ENCODE assay signal across 1 cellular context in the genomic region with DNA sequence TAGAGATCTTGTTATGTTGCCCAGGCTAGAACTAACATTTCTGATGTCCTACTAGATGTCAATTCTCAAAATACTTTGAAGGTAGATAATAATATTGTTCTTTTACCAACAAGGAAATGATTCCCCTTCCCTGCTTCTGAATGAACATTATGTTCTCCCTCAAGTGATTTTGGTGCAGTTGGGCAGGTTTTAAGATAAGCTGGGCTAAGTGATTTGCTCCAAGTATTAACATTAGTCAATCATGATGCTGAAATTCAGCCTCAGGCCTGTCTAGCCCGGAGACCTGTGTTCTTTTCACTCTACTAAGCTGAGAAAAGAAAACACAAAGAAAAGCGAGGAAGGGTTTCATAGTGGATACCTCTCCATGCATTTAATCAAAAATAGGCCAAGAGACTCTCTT.
TF ChIP-seq lines count a peak whose summit lies in the region.

No MANE protein-coding gene starts in this region.

TF ChIP-seq in GM23338, 12 proteins besides CTCF, POLR2A, EP300 and RAD21 (continued from another document):
- TF ChIP-seq, protein P1, sequence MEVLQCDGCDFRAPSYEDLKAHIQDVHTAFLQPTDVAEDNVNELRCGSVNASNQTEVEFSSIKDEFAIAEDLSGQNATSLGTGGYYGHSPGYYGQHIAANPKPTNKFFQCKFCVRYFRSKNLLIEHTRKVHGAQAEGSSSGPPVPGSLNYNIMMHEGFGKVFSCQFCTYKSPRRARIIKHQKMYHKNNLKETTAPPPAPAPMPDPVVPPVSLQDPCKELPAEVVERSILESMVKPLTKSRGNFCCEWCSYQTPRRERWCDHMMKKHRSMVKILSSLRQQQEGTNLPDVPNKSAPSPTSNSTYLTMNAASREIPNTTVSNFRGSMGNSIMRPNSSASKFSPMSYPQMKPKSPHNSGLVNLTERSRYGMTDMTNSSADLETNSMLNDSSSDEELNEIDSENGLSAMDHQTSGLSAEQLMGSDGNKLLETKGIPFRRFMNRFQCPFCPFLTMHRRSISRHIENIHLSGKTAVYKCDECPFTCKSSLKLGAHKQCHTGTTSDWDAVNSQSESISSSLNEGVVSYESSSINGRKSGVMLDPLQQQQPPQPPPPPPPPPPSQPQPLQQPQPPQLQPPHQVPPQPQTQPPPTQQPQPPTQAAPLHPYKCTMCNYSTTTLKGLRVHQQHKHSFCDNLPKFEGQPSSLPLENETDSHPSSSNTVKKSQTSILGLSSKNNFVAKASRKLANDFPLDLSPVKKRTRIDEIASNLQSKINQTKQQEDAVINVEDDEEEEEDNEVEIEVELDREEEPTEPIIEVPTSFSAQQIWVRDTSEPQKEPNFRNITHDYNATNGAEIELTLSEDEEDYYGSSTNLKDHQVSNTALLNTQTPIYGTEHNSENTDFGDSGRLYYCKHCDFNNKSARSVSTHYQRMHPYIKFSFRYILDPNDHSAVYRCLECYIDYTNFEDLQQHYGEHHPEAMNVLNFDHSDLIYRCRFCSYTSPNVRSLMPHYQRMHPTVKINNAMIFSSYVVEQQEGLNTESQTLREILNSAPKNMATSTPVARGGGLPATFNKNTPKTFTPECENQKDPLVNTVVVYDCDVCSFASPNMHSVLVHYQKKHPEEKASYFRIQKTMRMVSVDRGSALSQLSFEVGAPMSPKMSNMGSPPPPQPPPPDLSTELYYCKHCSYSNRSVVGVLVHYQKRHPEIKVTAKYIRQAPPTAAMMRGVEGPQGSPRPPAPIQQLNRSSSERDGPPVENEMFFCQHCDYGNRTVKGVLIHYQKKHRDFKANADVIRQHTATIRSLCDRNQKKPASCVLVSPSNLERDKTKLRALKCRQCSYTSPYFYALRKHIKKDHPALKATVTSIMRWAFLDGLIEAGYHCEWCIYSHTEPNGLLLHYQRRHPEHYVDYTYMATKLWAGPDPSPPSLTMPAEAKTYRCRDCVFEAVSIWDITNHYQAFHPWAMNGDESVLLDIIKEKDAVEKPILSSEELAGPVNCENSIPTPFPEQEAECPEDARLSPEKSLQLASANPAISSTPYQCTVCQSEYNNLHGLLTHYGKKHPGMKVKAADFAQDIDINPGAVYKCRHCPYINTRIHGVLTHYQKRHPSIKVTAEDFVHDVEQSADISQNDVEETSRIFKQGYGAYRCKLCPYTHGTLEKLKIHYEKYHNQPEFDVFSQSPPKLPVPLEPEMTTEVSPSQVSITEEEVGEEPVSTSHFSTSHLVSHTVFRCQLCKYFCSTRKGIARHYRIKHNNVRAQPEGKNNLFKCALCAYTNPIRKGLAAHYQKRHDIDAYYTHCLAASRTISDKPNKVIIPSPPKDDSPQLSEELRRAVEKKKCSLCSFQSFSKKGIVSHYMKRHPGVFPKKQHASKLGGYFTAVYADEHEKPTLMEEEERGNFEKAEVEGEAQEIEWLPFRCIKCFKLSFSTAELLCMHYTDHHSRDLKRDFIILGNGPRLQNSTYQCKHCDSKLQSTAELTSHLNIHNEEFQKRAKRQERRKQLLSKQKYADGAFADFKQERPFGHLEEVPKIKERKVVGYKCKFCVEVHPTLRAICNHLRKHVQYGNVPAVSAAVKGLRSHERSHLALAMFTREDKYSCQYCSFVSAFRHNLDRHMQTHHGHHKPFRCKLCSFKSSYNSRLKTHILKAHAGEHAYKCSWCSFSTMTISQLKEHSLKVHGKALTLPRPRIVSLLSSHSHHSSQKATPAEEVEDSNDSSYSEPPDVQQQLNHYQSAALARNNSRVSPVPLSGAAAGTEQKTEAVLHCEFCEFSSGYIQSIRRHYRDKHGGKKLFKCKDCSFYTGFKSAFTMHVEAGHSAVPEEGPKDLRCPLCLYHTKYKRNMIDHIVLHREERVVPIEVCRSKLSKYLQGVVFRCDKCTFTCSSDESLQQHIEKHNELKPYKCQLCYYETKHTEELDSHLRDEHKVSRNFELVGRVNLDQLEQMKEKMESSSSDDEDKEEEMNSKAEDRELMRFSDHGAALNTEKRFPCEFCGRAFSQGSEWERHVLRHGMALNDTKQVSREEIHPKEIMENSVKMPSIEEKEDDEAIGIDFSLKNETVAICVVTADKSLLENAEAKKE (CRISPR knock-in tag; IDR thresholded peaks at IDR 0.05) = no peak
- TF ChIP-seq POLR2AphosphoS5 (IDR thresholded peaks at IDR 0.05; ENCODE audit: low read depth) (no peak), EZH2 (IDR thresholded peaks at IDR 0.05; ENCODE audit: low read depth, unreplicated experiment) (no peak), ZNF331 (CRISPR knock-in tag; IDR thresholded peaks at IDR 0.05; ENCODE audit: low read depth) (no peak), ZNF114 (CRISPR knock-in tag; IDR thresholded peaks at IDR 0.05) (no peak), NANOG (IDR thresholded peaks at IDR 0.05; ENCODE audit: borderline replicate concordance) (no peak), STAT1 (IDR thresholded peaks at IDR 0.05; ENCODE audit: unreplicated experiment) (no peak)
- TF ChIP-seq, protein P2, sequence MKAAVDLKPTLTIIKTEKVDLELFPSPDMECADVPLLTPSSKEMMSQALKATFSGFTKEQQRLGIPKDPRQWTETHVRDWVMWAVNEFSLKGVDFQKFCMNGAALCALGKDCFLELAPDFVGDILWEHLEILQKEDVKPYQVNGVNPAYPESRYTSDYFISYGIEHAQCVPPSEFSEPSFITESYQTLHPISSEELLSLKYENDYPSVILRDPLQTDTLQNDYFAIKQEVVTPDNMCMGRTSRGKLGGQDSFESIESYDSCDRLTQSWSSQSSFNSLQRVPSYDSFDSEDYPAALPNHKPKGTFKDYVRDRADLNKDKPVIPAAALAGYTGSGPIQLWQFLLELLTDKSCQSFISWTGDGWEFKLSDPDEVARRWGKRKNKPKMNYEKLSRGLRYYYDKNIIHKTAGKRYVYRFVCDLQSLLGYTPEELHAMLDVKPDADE (IDR thresholded peaks at IDR 0.05) = no peak
- TF ChIP-seq, protein P3, sequence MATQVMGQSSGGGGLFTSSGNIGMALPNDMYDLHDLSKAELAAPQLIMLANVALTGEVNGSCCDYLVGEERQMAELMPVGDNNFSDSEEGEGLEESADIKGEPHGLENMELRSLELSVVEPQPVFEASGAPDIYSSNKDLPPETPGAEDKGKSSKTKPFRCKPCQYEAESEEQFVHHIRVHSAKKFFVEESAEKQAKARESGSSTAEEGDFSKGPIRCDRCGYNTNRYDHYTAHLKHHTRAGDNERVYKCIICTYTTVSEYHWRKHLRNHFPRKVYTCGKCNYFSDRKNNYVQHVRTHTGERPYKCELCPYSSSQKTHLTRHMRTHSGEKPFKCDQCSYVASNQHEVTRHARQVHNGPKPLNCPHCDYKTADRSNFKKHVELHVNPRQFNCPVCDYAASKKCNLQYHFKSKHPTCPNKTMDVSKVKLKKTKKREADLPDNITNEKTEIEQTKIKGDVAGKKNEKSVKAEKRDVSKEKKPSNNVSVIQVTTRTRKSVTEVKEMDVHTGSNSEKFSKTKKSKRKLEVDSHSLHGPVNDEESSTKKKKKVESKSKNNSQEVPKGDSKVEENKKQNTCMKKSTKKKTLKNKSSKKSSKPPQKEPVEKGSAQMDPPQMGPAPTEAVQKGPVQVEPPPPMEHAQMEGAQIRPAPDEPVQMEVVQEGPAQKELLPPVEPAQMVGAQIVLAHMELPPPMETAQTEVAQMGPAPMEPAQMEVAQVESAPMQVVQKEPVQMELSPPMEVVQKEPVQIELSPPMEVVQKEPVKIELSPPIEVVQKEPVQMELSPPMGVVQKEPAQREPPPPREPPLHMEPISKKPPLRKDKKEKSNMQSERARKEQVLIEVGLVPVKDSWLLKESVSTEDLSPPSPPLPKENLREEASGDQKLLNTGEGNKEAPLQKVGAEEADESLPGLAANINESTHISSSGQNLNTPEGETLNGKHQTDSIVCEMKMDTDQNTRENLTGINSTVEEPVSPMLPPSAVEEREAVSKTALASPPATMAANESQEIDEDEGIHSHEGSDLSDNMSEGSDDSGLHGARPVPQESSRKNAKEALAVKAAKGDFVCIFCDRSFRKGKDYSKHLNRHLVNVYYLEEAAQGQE (IDR thresholded peaks at IDR 0.05; ENCODE audit: unreplicated experiment) = no peak
